In genomic region chr4:77579406-77580076, GRCh38 we compare ENCODE assay signal across 10 cellular contexts. TPM values are rescaled to one million over a fixed set of nuclear protein-coding genes. Genes with fewer than 3 reads are reported as not detected.
A peak's percentile ranks its signal among the peaks of the same experiment; 100 is the strongest.
DNase-seq lines count a peak whose midpoint lies in the region; TF ChIP-seq lines count a peak whose summit lies in the region.
"Had no signal": no experiment of that assay in that cellular context is flagged by ENCODE, and none has a peak within 500 bp of the region (broad histone marks: within the 10 kb centered on the region; RNA-seq: fewer than 3 reads in every experiment).

No MANE protein-coding gene starts in this region.

- no peaks in the 10 kb centered on the region for H3K79me2 ChIP-seq in mesendoderm (ENCODE audit: control insufficient read depth, insufficient read depth, low read length)
- H3K79me2 ChIP-seq in OCI-LY7 (ENCODE audit: insufficient read depth, low read depth, low read length): no peaks in the 10 kb centered on the region

- WGBS in mesendoderm (ENCODE audit: extremely low coverage, insufficient coverage, low lambda C conversion rate): no CpG with 5 or more reads among the region's 2 CpGs

- no peak overlapping the region for H3K56ac ChIP-seq in mesendoderm (ENCODE audit: low read length)

- H2AK5ac ChIP-seq in mesendoderm (ENCODE audit: low read length): no peak overlapping the region

- no peak overlapping the region for H3K4me2 ChIP-seq in mesendoderm (ENCODE audit: low read length)
- H3K4me2 ChIP-seq in OCI-LY7 (ENCODE audit: low read length): no peak overlapping the region

- POLR2A ChIA-PET in OCI-LY7 (lab: Charles Lee): no interaction called here

- BruUV-seq in OCI-LY7 (replicated peaks; lab: Mats Ljungman, UMichigan): no TSS peak

- no peak overlapping the region for H2BK5ac ChIP-seq in mesendoderm (ENCODE audit: low read length)

- TF ChIP-seq CTCF in AG09319 (IDR thresholded peaks at IDR 0.05; ENCODE audit: low read depth, low read length) (no peak), astrocyte of the spinal cord (IDR thresholded peaks at IDR 0.05; ENCODE audit: low read depth, low read length) (no peak), GM13976 (IDR thresholded peaks at IDR 0.05; ENCODE audit: borderline replicate concordance, control extremely low read depth, extremely low read depth, insufficient read depth, missing control alignments) (no peak), OCI-LY7 (conservative IDR thresholded peaks at IDR 0.05; ENCODE audit: low read length) (no peak)

- intact Hi-C loops in OCI-LY7 (cut with micrococcal nuclease; ENCODE audit: unreplicated experiment): no loop called here

- H3K27me3 ChIP-seq in mesendoderm (ENCODE audit: insufficient read depth, low read length, poor library complexity): no peaks in the 10 kb centered on the region

- H2AFZ ChIP-seq in OCI-LY7 (ENCODE audit: low read length): no peak overlapping the region

- H3K27ac ChIP-seq in mesendoderm (ENCODE audit: low read depth, low read length) (no peak overlapping the region), OCI-LY7 (ENCODE audit: low read depth, low read length, poor library complexity, severe bottlenecking) (no peak overlapping the region)
- H3K27ac ChIP-seq: thoracic aorta had no signal

- CTCF ChIA-PET in OCI-LY7 (lab: Charles Lee; ENCODE audit: unreplicated experiment): no interaction called here

- no peak overlapping the region for H3K18ac ChIP-seq in mesendoderm (ENCODE audit: low read length)

- H4K8ac ChIP-seq in mesendoderm (ENCODE audit: low read depth, low read length): no peak overlapping the region

- peak overlapping the region; percentile 61 for H2BK120ac ChIP-seq in mesendoderm (ENCODE audit: low read depth, low read length)

- no peaks in the 10 kb centered on the region for H3K4me1 ChIP-seq in mesendoderm (ENCODE audit: control insufficient read depth, low read depth, low read length)
- no peaks in the 10 kb centered on the region for H3K4me1 ChIP-seq in OCI-LY7 (ENCODE audit: insufficient read depth, low read length, poor library complexity, severe bottlenecking)

- H3K9ac ChIP-seq in mesendoderm (ENCODE audit: low read length): no peak overlapping the region

- no peaks in the 10 kb centered on the region for H3K9me3 ChIP-seq in OCI-LY7 (ENCODE audit: low read length)
- H3K9me3 ChIP-seq: thoracic aorta had no signal

- in situ Hi-C loops in astrocyte of the spinal cord (cut with HindIII; ENCODE audit: low sequenced_read_pairs) (no loop called here), GM13976 (cut with MboI; ENCODE audit: low sequenced_read_pairs, unreplicated experiment) (no loop called here)

- no peak overlapping the region for H4K5ac ChIP-seq in mesendoderm (ENCODE audit: low read length)

- no peaks in the 10 kb centered on the region for H3K79me1 ChIP-seq in mesendoderm (ENCODE audit: low read length)

- H3K4ac ChIP-seq in mesendoderm (ENCODE audit: low read depth, low read length): no peak overlapping the region

- H3K9me2 ChIP-seq in OCI-LY7 (ENCODE audit: insufficient read depth, low read length): no peaks in the 10 kb centered on the region

- H3K4me3 ChIP-seq in astrocyte of the spinal cord (ENCODE audit: low read depth, low read length) (no peak overlapping the region), mesendoderm (ENCODE audit: low read length) (no peak overlapping the region), OCI-LY7 (ENCODE audit: low read depth, low read length, poor library complexity, severe bottlenecking) (no peak overlapping the region)
- H3K4me3 ChIP-seq: thoracic aorta had no signal

- H3K23ac ChIP-seq in mesendoderm (ENCODE audit: low read length): no peak overlapping the region

- DNase-seq in AG09319 (ENCODE audit: extremely low read depth, low read depth) (peak; percentile 39), HT1080 (ENCODE audit: low read depth) (peak; percentile 94), astrocyte of the spinal cord (ENCODE audit: low read depth, low spot score) (peak; percentile 87), mesendoderm (no peak), GM13976 (ENCODE audit: low spot score) (no peak), OCI-LY7 (ENCODE audit: low spot score) (no peak), DMS114 treated with DMSO at 0.1 percent for 48 hours (lab: John Stamatoyannopoulos, UW; ENCODE audit: unreplicated experiment) (no peak), hippocampal formation (lab: John Stamatoyannopoulos, UW) (no peak)
- DNase-seq: NCI-H1694 treated with DMSO at 0.1 percent for 48 hours had no signal

- H3K36me3 ChIP-seq in mesendoderm (ENCODE audit: control insufficient read depth, insufficient read depth, low read length) (no peaks in the 10 kb centered on the region), OCI-LY7 (ENCODE audit: insufficient read depth, low read length) (no peaks in the 10 kb centered on the region)
- H3K36me3 ChIP-seq: thoracic aorta had no signal

- H2BK15ac ChIP-seq in mesendoderm (replicated peaks; ENCODE audit: low read depth): no peak overlapping the region

- no peaks in the 10 kb centered on the region for H4K20me1 ChIP-seq in OCI-LY7 (ENCODE audit: insufficient read depth, low read length)

RNA-seq across cellular contexts. Expression of gene CXCL13, which starts 26.1 kb away (rescaled TPM):
- not detected in 2 replicates for total RNA-seq in HT1080 (2014; rRNA removed; shearing (Covaris generic))
- not detected in 2 replicates for polyA plus RNA-seq in HT1080 (2015; cell fraction: cytosol; rRNA removed)
- polyA plus RNA-seq in HT1080 (2015; cell fraction: nucleus; rRNA removed): not detected in 2 replicates
- not detected for polyA plus RNA-seq in mesendoderm (2013, experiment 1 of 2)
- not detected for polyA plus RNA-seq in mesendoderm (2013, experiment 2 of 2)
- total RNA-seq in OCI-LY7 (2014; rRNA removed; shearing (Covaris generic)): not detected in 2 replicates
- total RNA-seq in OCI-LY7 (2022): not detected in 2 replicates
- total RNA-seq: thoracic aorta had no signal

Comparison
In these comparisons a context has a peak if more than half of its experiments do, and no peak if none do; other contexts are left out.
1. DNase-seq: peak in AG09319 (single experiment), HT1080 (single experiment) and astrocyte of the spinal cord (single experiment); none in mesendoderm (single experiment), GM13976 (single experiment), OCI-LY7 (single experiment), DMS114 treated with DMSO at 0.1 percent for 48 hours (single experiment) and hippocampal formation (0 of 2).